Comparison of ENCODE assay signal across 24 cellular contexts in the genomic region with DNA sequence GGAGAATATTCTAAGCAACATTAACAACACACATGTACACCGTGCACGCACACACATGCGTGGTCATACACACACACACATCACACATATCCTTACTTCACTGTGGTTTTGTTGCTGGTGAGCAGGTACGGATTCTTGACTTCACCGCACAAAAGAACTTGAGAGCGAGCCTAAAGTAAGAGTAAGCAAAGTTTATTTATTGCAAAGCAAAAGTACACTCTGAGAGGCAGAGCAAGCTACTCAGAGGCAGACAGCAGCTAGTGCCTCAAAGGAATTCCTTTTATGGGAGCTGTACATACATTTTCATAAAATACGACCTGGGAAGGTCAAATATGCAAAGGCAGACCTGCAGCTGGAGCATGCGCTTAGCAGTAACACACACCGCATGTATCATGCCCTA. TPM values are rescaled to one million over a fixed set of nuclear protein-coding genes. Genes with fewer than 3 reads are reported as not detected.
A peak's percentile ranks its signal among the peaks of the same experiment; 100 is the strongest.
DNase-seq lines count a peak whose midpoint lies in the region; ATAC-seq, FAIRE-seq and TF ChIP-seq lines count a peak whose summit lies in the region.
"Had no signal": no experiment of that assay in that cellular context is flagged by ENCODE, and none has a peak within 500 bp of the region (broad histone marks: within the 10 kb centered on the region; RNA-seq: fewer than 3 reads in every experiment).

No MANE protein-coding gene starts in this region.

- no peak overlapping the region for H3K4me3 Mint-ChIP-seq in mesothelial cell of epicardium
- H3K4me3 Mint-ChIP-seq: CD4-positive, CD25-positive, alpha-beta regulatory T cell; H9; HFFc6 had no signal

- H2BK12ac ChIP-seq in H1 (ENCODE audit: low read depth, low read length) = peak overlapping the region; percentile 99; the same call in 1 of the 2 replicates

- H3K79me1 ChIP-seq in H1 (ENCODE audit: low read depth, low read length) = no peaks in the 10 kb centered on the region

- H3K23ac ChIP-seq in H1 (ENCODE audit: insufficient read length) = no peak overlapping the region

- TF ChIP-seq CTCF in H1 (IDR thresholded peaks at IDR 0.05; ENCODE audit: control extremely low read depth in 1 of 3, insufficient read depth in 1 of 3, low read depth in 1 of 3, low read length in 3 of 3) (no peak), mesothelial cell of epicardium (IDR thresholded peaks at IDR 0.05; ENCODE audit: unreplicated experiment) (no peak), upper lobe of right lung (IDR thresholded peaks at IDR 0.05) (no peak)

- H3K4me1 ChIP-seq in H1 (replicated peaks in 1 of 4; ENCODE audit: control insufficient read depth in 3 of 4, insufficient read depth in 4 of 4, low read length in 3 of 4) (peaks cover 0 to 8% (median 3%) of the 10 kb centered on the region in 4 experiments; a peak in 5 of 7 replicates), upper lobe of right lung (no peaks in the 10 kb centered on the region)
- H3K4me1 ChIP-seq: Peyer's patch, SJCRH30 had no signal

- no peaks in the 10 kb centered on the region for H3K9me3 Mint-ChIP-seq in mesothelial cell of epicardium
- H3K9me3 Mint-ChIP-seq: H9, HFFc6 had no signal

- H2AK5ac ChIP-seq in H1 (ENCODE audit: low read depth, low read length) = 0 out of 2 replicates have a peak overlapping the region, but pooled peaks have one; percentile 92

- CTCF ChIA-PET in H1 (lab: Charles Lee; ENCODE audit: partially characterized antibody) = interaction anchor here (0.7 to 1.3 kb wide), 4 partner anchors 12 to 628 kb away, joined by 3 to 6 read pairs (median 4); no protein-coding TSS in a partner anchor

- peak overlapping the region; percentile 79; the same call in 1 of the 2 replicates for H2BK5ac ChIP-seq in H1 (ENCODE audit: low read depth, low read length)

- H2BK20ac ChIP-seq in H1 (ENCODE audit: low read length) = peak overlapping the region; percentile 91; the same call in 1 of the 2 replicates

- FAIRE-seq in H1 (lab: Jason Lieb, UNC) = no peak
- FAIRE-seq: GM12878, HepG2 had no signal

- H3K4me3 ChIP-seq in H1 (ENCODE audit: extremely low read depth in 1 of 4, insufficient read depth in 2 of 4, low read depth in 3 of 4, low read length in 4 of 4) (no peak overlapping the region), upper lobe of right lung (no peak overlapping the region)
- H3K4me3 ChIP-seq: GM12878, Peyer's patch, SJCRH30 had no signal

- H3K27me3 Mint-ChIP-seq in mesothelial cell of epicardium (ENCODE audit: low read depth) = no peaks in the 10 kb centered on the region

- WGBS in H1 (ENCODE audit: extremely low coverage in 1 of 2, insufficient coverage in 1 of 2, insufficient read length in 1 of 2, insufficient replicate concordance in 2 of 2, low coverage in 1 of 2, low lambda C conversion rate in 2 of 2, missing lambda C conversion rate in 1 of 2), 2 experiments = 93% methylated on average over 9 of the region's 9 CpGs; no CpG with 5 or more reads in 1 of the 2 experiments

- H3K27ac ChIP-seq in H1 (ENCODE audit: low read depth, low read length) = no peak overlapping the region
- H3K27ac ChIP-seq in upper lobe of right lung = no peak overlapping the region
- H3K27ac ChIP-seq: Peyer's patch, SJCRH30 had no signal

- peak overlapping the region; percentile 36 for H3K27ac Mint-ChIP-seq in mesothelial cell of epicardium
- H3K27ac Mint-ChIP-seq: HFFc6 had no signal

- no peaks in the 10 kb centered on the region for H3K36me3 Mint-ChIP-seq in mesothelial cell of epicardium
- H3K36me3 Mint-ChIP-seq: CD4-positive, CD25-positive, alpha-beta regulatory T cell had no signal

- no peak for TF ChIP-seq RAD21 in H1 (IDR thresholded peaks at IDR 0.05 in 1 of 2, conservative IDR thresholded peaks at IDR 0.05 in 1 of 2; ENCODE audit: low read depth in 2 of 2, low read length in 2 of 2)

- H4K20me1 ChIP-seq in H1 (replicated peaks in 1 of 2; ENCODE audit: control insufficient read depth in 1 of 2, insufficient read depth in 2 of 2, low read length in 2 of 2) = no peaks in the 10 kb centered on the region

- H2AFZ ChIP-seq in H1 (ENCODE audit: low read length) = no peak overlapping the region

- H3K4ac ChIP-seq in H1 (replicated peaks; ENCODE audit: insufficient read length, low read depth, low read length) = peak overlapping the region; percentile 74

- POLR2A ChIA-PET in H1 (lab: Charles Lee; ENCODE audit: partially characterized antibody) = interaction anchor here (0.7 kb wide), 2 partner anchors 8 to 330 kb away, joined by 3 read pairs; no protein-coding TSS in a partner anchor

- H3K4me1 Mint-ChIP-seq in mesothelial cell of epicardium = peaks cover 14% of the 10 kb centered on the region
- H3K4me1 Mint-ChIP-seq: CD4-positive, CD25-positive, alpha-beta regulatory T cell had no signal

- H3K23me2 ChIP-seq in H1 (ENCODE audit: low read depth, low read length) = peaks cover 2% of the 10 kb centered on the region; the same call in 1 of the 2 replicates

- intact Hi-C loops in upper lobe of right lung (cut with DNase I) = no loop called here

- H4K5ac ChIP-seq in H1 (ENCODE audit: insufficient read length, low read depth, low read length) = no peak overlapping the region

- H4K91ac ChIP-seq in H1 (replicated peaks; ENCODE audit: insufficient read length, low read length) = peak overlapping the region; percentile 45

- H3K27me3 ChIP-seq in H1 (replicated peaks in 1 of 4; ENCODE audit: control insufficient read depth in 3 of 4, extremely low read depth in 1 of 4, insufficient read depth in 3 of 4, low read length in 3 of 4) = no peaks in the 10 kb centered on the region
- H3K27me3 ChIP-seq in upper lobe of right lung = no peaks in the 10 kb centered on the region
- H3K27me3 ChIP-seq: BE2C, Peyer's patch, SJCRH30 had no signal

- no peak overlapping the region for H3K4me2 ChIP-seq in H1 (ENCODE audit: insufficient read depth in 1 of 2, low read depth in 2 of 2, low read length in 2 of 2)

- no peaks in the 10 kb centered on the region for H3K36me3 ChIP-seq in H1 (ENCODE audit: control insufficient read depth in 2 of 4, insufficient read depth in 4 of 4, low read length in 3 of 4)
- no peaks in the 10 kb centered on the region for H3K36me3 ChIP-seq in upper lobe of right lung
- H3K36me3 ChIP-seq: BE2C, Peyer's patch, SJCRH30 had no signal

- TF ChIP-seq EP300 in H1 (IDR thresholded peaks at IDR 0.05; ENCODE audit: borderline replicate concordance in 1 of 2, low read depth in 2 of 2, low read length in 2 of 2) = no peak

- H3K56ac ChIP-seq in H1 (replicated peaks; ENCODE audit: insufficient read length, low read depth, low read length) = no peak overlapping the region

- peak overlapping the region in 1 of 4 experiments; percentile 34; a peak in 1 of 7 replicates for H3K9ac ChIP-seq in H1 (replicated peaks in 1 of 4; ENCODE audit: extremely low read depth in 1 of 4, low read depth in 3 of 4, low read length in 3 of 4)

- ATAC-seq in upper lobe of right lung = peak; percentile 52
- ATAC-seq in HG03196 (IDR thresholded peaks at IDR 0.05; ENCODE audit: unreplicated experiment) = no peak
- ATAC-seq: GM12878, HepG2 had no signal

- no peak overlapping the region for H4K8ac ChIP-seq in H1 (ENCODE audit: extremely low read depth, insufficient read depth, low read length)

- peak; percentile 83 to 92 for DNase-seq in NCI-H526 (lab: John Stamatoyannopoulos, UW)
- DNase-seq in H1 (ENCODE audit: low read depth in 1 of 2, low spot score in 2 of 2) = no peak
- DNase-seq in mesothelial cell of epicardium (ENCODE audit: low spot score in 2 of 2, unreplicated experiment in 2 of 2) = no peak
- DNase-seq in upper lobe of right lung = no peak
- no peak for DNase-seq in nucleus accumbens (lab: John Stamatoyannopoulos, UW)
- DNase-seq in activated CD8-positive, alpha-beta memory T cell treated with anti-CD3 and anti-CD28 coated beads, Interleukin-2, amount 50 U/mL, for 48 hours = no peak
- DNase-seq: BE2C; CD4-positive, CD25-positive, alpha-beta regulatory T cell; DND-41; H9; HFFc6; KBM-7; MM.1S; NCI-H1092 treated with DMSO at 0.1 percent for 48 hours; NCI-H1436 treated with DMSO at 0.1 percent for 48 hours; NCI-H2029 treated with DMSO at 0.1 percent for 48 hours; NCI-H226; NCI-H524; Peyer's patch; SJCRH30 had no signal

- H3K14ac ChIP-seq in H1 (ENCODE audit: insufficient read length) = no peak overlapping the region

- peak overlapping the region; percentile 97; the same call in 1 of the 2 replicates for H2BK15ac ChIP-seq in H1 (ENCODE audit: low read length)

- no peak for TF ChIP-seq POLR2A in H1 (IDR thresholded peaks at IDR 0.05; ENCODE audit: control extremely low read depth in 1 of 2, low read depth in 2 of 2, low read length in 2 of 2)

- H3K9me3 ChIP-seq in H1 (ENCODE audit: insufficient read depth in 2 of 2, low read depth in 1 of 2, low read length in 1 of 2) (no peaks in the 10 kb centered on the region), upper lobe of right lung (no peaks in the 10 kb centered on the region)
- H3K9me3 ChIP-seq: BE2C, Peyer's patch, SJCRH30 had no signal

- H3K18ac ChIP-seq in H1 (ENCODE audit: extremely low read depth, low read length) = no peak overlapping the region

- no peak overlapping the region for H2BK120ac ChIP-seq in H1 (replicated peaks; ENCODE audit: low read depth, low read length)

- H3K79me2 ChIP-seq in H1 (ENCODE audit: control insufficient read depth in 1 of 2, insufficient read depth in 2 of 2, low read length in 2 of 2) = no peaks in the 10 kb centered on the region

RNA-seq across cellular contexts. Expression of gene GPR37, which starts 16.3 kb away (rescaled TPM):
- 15.5 and 17.4 TPM in 2 replicates for total RNA-seq in H1 (2021; fragmentation: NEBNext Ultra II Directional; extraction: Animal tissue kit (Norgen Biotek cat#: 25700))
- 1.5 and 3.1 TPM in 2 replicates for polyA plus RNA-seq in H1 (2011; rRNA removed)
- 2.2 TPM for polyA plus RNA-seq in H1 (2011; cell fraction: cytosol; rRNA removed)
- 3.0 TPM for polyA plus RNA-seq in H1 (2011; cell fraction: nucleus; rRNA removed)
- 5.0 to 7.8 TPM (median 6.1 TPM) in 4 replicates for polyA plus RNA-seq in H1 (2012, experiment 1 of 2)
- 5.4 TPM for polyA plus RNA-seq in H1 (2012, experiment 2 of 2)
- polyA plus RNA-seq in H1 (2013, experiment 1 of 2) = 24.4 TPM
- 24.6 TPM for polyA plus RNA-seq in H1 (2013, experiment 2 of 2)
- polyA minus RNA-seq in H1 (2011; rRNA and poly(A)+ RNA removed) = 3.4 and 4.6 TPM in 2 replicates
- polyA minus RNA-seq in H1 (2011; cell fraction: cytosol; rRNA and poly(A)+ RNA removed) = 2.7 TPM
- 5.5 TPM for polyA minus RNA-seq in H1 (2011; cell fraction: nucleus; rRNA and poly(A)+ RNA removed)
- total RNA-seq in mesothelial cell of epicardium = 4.7 to 5.0 TPM (median 4.8 TPM) in 3 replicates
- 0.96 TPM for total RNA-seq in upper lobe of right lung
- total RNA-seq: CD4-positive, CD25-positive, alpha-beta regulatory T cell; GM12878; HepG2; HFFc6; OCI-LY7 had no signal
- polyA plus RNA-seq: CD4-positive, CD25-positive, alpha-beta regulatory T cell; HepG2 had no signal

Comparison
In these comparisons a context has a peak if more than half of its experiments do, and no peak if none do; other contexts are left out.
1. DNase-seq: peak in NCI-H526 (2 of 2); none in H1 (0 of 2), mesothelial cell of epicardium (0 of 2), upper lobe of right lung (single experiment), nucleus accumbens (0 of 56) and activated CD8-positive, alpha-beta memory T cell treated with anti-CD3 and anti-CD28 coated beads, Interleukin-2, amount 50 U/mL, for 48 hours (single experiment).